ENCODE assay signal across 21 cellular contexts in genomic region chr11:59243633-59244032, GRCh38. TPM values are rescaled to one million over a fixed set of nuclear protein-coding genes. Genes with fewer than 3 reads are reported as not detected.
DNase-seq lines count a peak whose midpoint lies in the region; ATAC-seq, FAIRE-seq and TF ChIP-seq lines count a peak whose summit lies in the region.
"Had no signal": no experiment of that assay in that cellular context is flagged by ENCODE, and none has a peak within 500 bp of the region (broad histone marks: within the 10 kb centered on the region; RNA-seq: fewer than 3 reads in every experiment).

No MANE protein-coding gene starts in this region.

- H3K4me1 ChIP-seq in PC-3 (ENCODE audit: insufficient read depth, low read length): peaks cover 14% of the 10 kb centered on the region
- H3K4me1 ChIP-seq: BE2C, Caco-2, HAP-1 had no signal

- DNase-seq in ELR (ENCODE audit: low read depth) (peak; percentile 37), PC-3 (peak; percentile 54), bronchial epithelial cell (ENCODE audit: low read depth) (peak; percentile 28), fibroblast of villous mesenchyme (ENCODE audit: low read depth) (peak; percentile 33), GM13977 (ENCODE audit: low spot score) (no peak), AG08396 (ENCODE audit: low spot score) (no peak), AML-193 (lab: John Stamatoyannopoulos, UW) (no peak)
- DNase-seq: 8988T; BE2C; C1 segment of cervical spinal cord; Caco-2; CD4-positive, alpha-beta T cell; GDM1; GM23248; KG1 had no signal

- CTCF ChIA-PET in PC-3 (lab: Charles Lee): no interaction called here

- POLR2A ChIA-PET in PC-3 (lab: Charles Lee; ENCODE audit: unreplicated experiment): no interaction called here

- H3K27me3 ChIP-seq in PC-3 (ENCODE audit: low read length): peaks cover 9% of the 10 kb centered on the region; the same call in 1 of the 2 replicates
- no peaks in the 10 kb centered on the region for H3K27me3 ChIP-seq in bronchial epithelial cell (ENCODE audit: control insufficient read depth, insufficient read depth, low read length)
- H3K27me3 ChIP-seq: BE2C had no signal

- no peak overlapping the region for H3K4me2 ChIP-seq in PC-3 (ENCODE audit: low read length)

- TF ChIP-seq CTCF in PC-3 (conservative IDR thresholded peaks at IDR 0.05; ENCODE audit: low read depth, low read length) (no peak), bronchial epithelial cell (IDR thresholded peaks at IDR 0.05; ENCODE audit: insufficient read depth, low read length, severe bottlenecking) (no peak), fibroblast of villous mesenchyme (IDR thresholded peaks at IDR 0.05; ENCODE audit: insufficient read depth, low read depth, low read length) (no peak), GM13977 (IDR thresholded peaks at IDR 0.05; ENCODE audit: extremely low read depth, insufficient read depth, missing control alignments) (no peak)

- in situ Hi-C loops in GM13977 (cut with MboI; ENCODE audit: low pct_unique_long_range_greater_than_20kb, low sequenced_read_pairs, unreplicated experiment): no loop called here

- no peaks in the 10 kb centered on the region for H3K9me2 ChIP-seq in PC-3 (replicated peaks; ENCODE audit: low read length)

- H3K4me3 ChIP-seq in PC-3 (ENCODE audit: low read length) (no peak overlapping the region), bronchial epithelial cell (ENCODE audit: low read depth, low read length) (no peak overlapping the region), fibroblast of villous mesenchyme (ENCODE audit: low read depth, low read length) (no peak overlapping the region)
- H3K4me3 ChIP-seq: GM23248, HAP-1 had no signal

- no peak overlapping the region for H3K9ac ChIP-seq in PC-3 (ENCODE audit: low read length)
- H3K9ac ChIP-seq: GM23248 had no signal

- H3K9me3 ChIP-seq in PC-3 (ENCODE audit: low read length): peaks cover 16% of the 10 kb centered on the region
- H3K9me3 ChIP-seq: BE2C, HAP-1 had no signal

- H2AFZ ChIP-seq in PC-3 (ENCODE audit: low read length): no peak overlapping the region
- H2AFZ ChIP-seq: GM23248 had no signal

- no peak overlapping the region for H3K27ac ChIP-seq in PC-3 (ENCODE audit: low read length)
- H3K27ac ChIP-seq: GM23248 had no signal

- no peaks in the 10 kb centered on the region for H3F3A ChIP-seq in PC-3 (ENCODE audit: low read length, unreplicated experiment)

- H3K79me2 ChIP-seq in PC-3 (ENCODE audit: low read length): no peaks in the 10 kb centered on the region

- H4K20me1 ChIP-seq in PC-3 (ENCODE audit: low read length): no peaks in the 10 kb centered on the region

- peaks cover 8% of the 10 kb centered on the region; the same call in 1 of the 2 replicates for H3K36me3 ChIP-seq in PC-3 (ENCODE audit: low read depth, low read length)
- no peaks in the 10 kb centered on the region for H3K36me3 ChIP-seq in bronchial epithelial cell (ENCODE audit: control insufficient read depth, insufficient read depth, low read length)
- H3K36me3 ChIP-seq: BE2C, HAP-1 had no signal

- intact Hi-C loops in PC-3 (cut with micrococcal nuclease): no loop called here

- ATAC-seq in PC-3 (no peak), GM21576 (IDR thresholded peaks at IDR 0.05; ENCODE audit: unreplicated experiment) (no peak)
- ATAC-seq: HepG2 had no signal

- BruUV-seq in PC-3 (replicated peaks; lab: Mats Ljungman, UMichigan): no TSS peak

- no peak for FAIRE-seq in bronchial epithelial cell (lab: Jason Lieb, UNC)
- FAIRE-seq: D721Med, HepG2 had no signal

RNA-seq across cellular contexts. Expression of gene MPEG1, which starts 30.9 kb away (rescaled TPM):
- total RNA-seq in PC-3 (2014; rRNA removed) (not detected in 2 replicates), bronchial epithelial cell (not detected in 2 replicates), fibroblast of villous mesenchyme (not detected in 2 replicates)
- total RNA-seq: A673, Caco-2, GM23248, H4, HepG2 had no signal

Comparison
In these comparisons a context has a peak if more than half of its experiments do, and no peak if none do; other contexts are left out.
1. DNase-seq: peak in ELR (single experiment), PC-3 (single experiment), bronchial epithelial cell (single experiment) and fibroblast of villous mesenchyme (single experiment); none in GM13977 (single experiment), AG08396 (single experiment) and AML-193 (0 of 2).